ENCODE assay signal across 18 cellular contexts in the genomic region with DNA sequence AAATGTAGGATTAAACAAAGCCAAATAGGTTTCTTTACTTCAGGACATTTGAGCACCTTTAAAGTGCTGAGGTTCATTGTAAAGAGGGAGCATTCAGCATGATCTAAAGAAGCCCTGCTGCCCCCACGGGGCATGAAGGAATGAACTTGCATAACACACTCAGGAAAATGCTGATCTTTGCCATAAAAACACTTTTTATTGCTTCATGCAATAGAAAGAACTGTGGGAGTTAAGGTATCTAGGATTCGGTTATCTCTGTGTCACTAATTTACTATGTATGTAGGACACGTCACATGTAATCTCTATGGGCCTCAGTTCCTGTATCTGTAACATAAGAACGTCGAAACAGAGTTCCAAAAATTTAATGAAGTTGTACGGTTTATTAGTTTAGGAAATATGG. TPM values are rescaled to one million over a fixed set of nuclear protein-coding genes. Genes with fewer than 3 reads are reported as not detected.
"Had no signal": no experiment of that assay in that cellular context is flagged by ENCODE, and none has a peak within 500 bp of the region (broad histone marks: within the 10 kb centered on the region; RNA-seq: fewer than 3 reads in every experiment).

No MANE protein-coding gene starts in this region.

- H3K4me3 ChIP-seq: lung, right lobe of liver had no signal

- DNase-seq: activated CD4-positive, alpha-beta T cell treated with anti-CD3 and anti-CD28 coated beads for 48 hours; activated CD8-positive, alpha-beta memory T cell treated with anti-CD3 and anti-CD28 coated beads, Interleukin-2, amount 50 U/mL, for 48 hours; activated CD8-positive, alpha-beta T cell treated with anti-CD3 and anti-CD28 coated beads, Interleukin-2, amount 10 ng/mL, durations not matched to agents 7 days and 5 days; activated naive CD4-positive, alpha-beta T cell treated with Interleukin-2 at 50 U/mL for 16 hours; dermis blood vessel endothelial cell; endodermal cell; foreskin keratinocyte; left cardiac atrium; naive thymus-derived CD4-positive, alpha-beta T cell; nucleus accumbens; right lobe of liver; stimulated activated naive CD8-positive, alpha-beta T cell treated with anti-CD3 and anti-CD28 coated beads, Interleukin-15, Interleukin-2, amounts not matched to agents 100 U/mL and 50 U/mL, for 24 hours; T-helper 9 cell had no signal

- H3K9me3 ChIP-seq: right lobe of liver had no signal

- H3K27me3 ChIP-seq: foreskin keratinocyte, right lobe of liver had no signal

- H3K36me3 ChIP-seq: right lobe of liver had no signal

- H3K27ac ChIP-seq: foreskin keratinocyte, right lobe of liver had no signal

- ATAC-seq: activated CD8-positive, alpha-beta T cell treated with anti-CD3 and anti-CD28 coated beads, Interleukin-2, amount 10 ng/mL, durations not matched to agents 7 days and 5 days; foreskin keratinocyte; naive thymus-derived CD4-positive, alpha-beta T cell; stimulated activated naive CD8-positive, alpha-beta T cell treated with anti-CD3 and anti-CD28 coated beads, Interleukin-15, Interleukin-2, amounts not matched to agents 100 U/mL and 50 U/mL, for 24 hours had no signal

RNA-seq across cellular contexts. Expression of a gene that starts 47.2 kb away (rescaled TPM):
- total RNA-seq: activated CD8-positive, alpha-beta T cell treated with anti-CD3 and anti-CD28 coated beads, Interleukin-2, amount 10 ng/mL, durations not matched to agents 7 days and 5 days; dermis blood vessel endothelial cell; endodermal cell; foreskin keratinocyte; left cardiac atrium; lung; naive thymus-derived CD4-positive, alpha-beta T cell; progenitor cell of endocrine pancreas; right lobe of liver; temporal lobe; ureter had no signal
- polyA plus RNA-seq: esophagus; foreskin keratinocyte; lung; naive thymus-derived CD4-positive, alpha-beta T cell had no signal
